Comparison of ENCODE assay signal across 8 cellular contexts in genomic region chr15:40565333-40566238, GRCh38. TPM values are rescaled to one million over a fixed set of nuclear protein-coding genes. Genes with fewer than 3 reads are reported as not detected.
DNase-seq lines count a peak whose midpoint lies in the region; ATAC-seq and TF ChIP-seq lines count a peak whose summit lies in the region.

No MANE protein-coding gene starts in this region.

- H3K79me2 ChIP-seq in ACC112 (ENCODE audit: control insufficient read depth, insufficient read depth, low read length, unreplicated experiment), result peaks cover 26% of the 10 kb centered on the region
- H3K79me2 ChIP-seq in mammary epithelial cell (ENCODE audit: insufficient read depth, low read length), result peaks cover 54% of the 10 kb centered on the region

- peak overlapping the region; percentile 90 for H2AFZ ChIP-seq in ACC112 (ENCODE audit: low read length, unreplicated experiment)
- H2AFZ ChIP-seq in mammary epithelial cell (ENCODE audit: low read depth, low read length), result peak overlapping the region; percentile 97

- no peak overlapping the region for H3K9ac ChIP-seq in HUES48 (ENCODE audit: low read depth, low read length)
- H3K9ac ChIP-seq in mammary epithelial cell (ENCODE audit: insufficient read depth, low read length), result no peak overlapping the region
- H3K9ac ChIP-seq in mucosa of rectum (ENCODE audit: low read depth in 1 of 2, low read length in 2 of 2), result peak overlapping the region; percentile 97 to 98

- H3K27ac ChIP-seq in ACC112 (ENCODE audit: low read depth, low read length), result no peak overlapping the region
- peak overlapping the region; percentile 49 for H3K27ac ChIP-seq in HUES48 (ENCODE audit: low read depth, low read length)
- H3K27ac ChIP-seq in mammary epithelial cell (ENCODE audit: insufficient read depth, low read depth, low read length), result no peak overlapping the region
- H3K27ac ChIP-seq in mucosa of rectum (ENCODE audit: low read depth in 2 of 2, low read length in 2 of 2), result peak overlapping the region; percentile 76 to 96

- WGBS in mammary epithelial cell (ENCODE audit: low coverage, missing lambda C conversion rate), result 36% methylated on average over 20 of the region's 20 CpGs

- no peak for TF ChIP-seq CTCF in mammary epithelial cell (conservative IDR thresholded peaks at IDR 0.05 in 1 of 2, IDR thresholded peaks at IDR 0.05 in 1 of 2; ENCODE audit: extremely low read depth in 1 of 2, insufficient read depth in 1 of 2, low read depth in 1 of 2, low read length in 2 of 2)

- CTCF ChIA-PET in mammary epithelial cell (lab: Charles Lee; ENCODE audit: low non-redundant PET), result interaction anchor here (0.6 kb wide), 1 partner anchor 329 kb away, joined by 12 read pairs; the partner anchor contains the start of gene VPS18

- in situ Hi-C loops in mammary epithelial cell (cut with MboI; ENCODE audit: low sequenced_read_pairs in 2 of 2), result no loop called here

- no peaks in the 10 kb centered on the region for H3K36me3 ChIP-seq in ACC112 (ENCODE audit: insufficient read depth, low read length)
- H3K36me3 ChIP-seq in HUES48 (ENCODE audit: control insufficient read depth, insufficient read depth, low read length), result no peaks in the 10 kb centered on the region
- H3K36me3 ChIP-seq in mammary epithelial cell (ENCODE audit: insufficient read depth, low read length), result peaks cover 3% of the 10 kb centered on the region
- peaks cover 8 to 10% of the 10 kb centered on the region in 2 donors for H3K36me3 ChIP-seq in mucosa of rectum (ENCODE audit: control insufficient read depth in 2 of 2, insufficient read depth in 2 of 2, low read length in 2 of 2)

- ATAC-seq in HG03354 (IDR thresholded peaks at IDR 0.05; ENCODE audit: poor library complexity, severe bottlenecking, unreplicated experiment), result no peak

- no peaks in the 10 kb centered on the region for H4K20me1 ChIP-seq in mammary epithelial cell (ENCODE audit: insufficient read depth, low read length)

- H3K4me1 ChIP-seq in ACC112 (ENCODE audit: control insufficient read depth, insufficient read depth, low read length, unreplicated experiment), result peaks cover 10% of the 10 kb centered on the region
- peaks cover 16% of the 10 kb centered on the region for H3K4me1 ChIP-seq in HUES48 (ENCODE audit: control insufficient read depth, insufficient read depth, low read length)
- peaks cover 18% of the 10 kb centered on the region for H3K4me1 ChIP-seq in mammary epithelial cell (ENCODE audit: insufficient read depth, low read length)
- H3K4me1 ChIP-seq in mucosa of rectum (ENCODE audit: control insufficient read depth in 2 of 2, insufficient read depth in 2 of 2, low read length in 2 of 2), result peaks cover 12 to 18% of the 10 kb centered on the region in 2 donors

- intact Hi-C loops in mammary epithelial cell (cut with micrococcal nuclease), result loop anchor here (2.0 kb wide), 1 partner anchor 123 kb away; no protein-coding TSS in a partner anchor

- dilution Hi-C loops in mammary epithelial cell (cut with HindIII; ENCODE audit: low sequenced_read_pairs), result loop anchor here (5.0 kb wide), 1 partner anchor 63 kb away; no protein-coding TSS in a partner anchor

- H3K9me3 ChIP-seq in HUES48 (ENCODE audit: control insufficient read depth, insufficient read depth, low read length) (no peaks in the 10 kb centered on the region), mammary epithelial cell (replicated peaks; ENCODE audit: insufficient read depth, low read length) (no peaks in the 10 kb centered on the region), mucosa of rectum (ENCODE audit: control insufficient read depth in 2 of 2, low read length in 2 of 2) (no peaks in the 10 kb centered on the region)

- H3K27me3 ChIP-seq in ACC112 (ENCODE audit: insufficient read depth, low read length), result no peaks in the 10 kb centered on the region
- H3K27me3 ChIP-seq in HUES48 (ENCODE audit: control insufficient read depth, insufficient read depth, low read length), result no peaks in the 10 kb centered on the region
- H3K27me3 ChIP-seq in mammary epithelial cell (ENCODE audit: insufficient read depth, low read length), result no peaks in the 10 kb centered on the region
- H3K27me3 ChIP-seq in mucosa of rectum (ENCODE audit: control insufficient read depth in 2 of 2, insufficient read depth in 2 of 2, low read length in 2 of 2), result no peaks in the 10 kb centered on the region

- BruUV-seq in mammary epithelial cell (replicated peaks; lab: Mats Ljungman, UMichigan), result no TSS peak

- peak overlapping the region; percentile 77 for H3K4me2 ChIP-seq in mammary epithelial cell (ENCODE audit: insufficient read depth, low read depth, low read length)

- peak overlapping the region; percentile 89 for H3K4me3 ChIP-seq in ACC112 (ENCODE audit: low read depth, low read length)
- peak overlapping the region; percentile 83 for H3K4me3 ChIP-seq in HUES48 (ENCODE audit: low read depth, low read length)
- peak overlapping the region; percentile 34 to 42 (median 40) for H3K4me3 ChIP-seq in mammary epithelial cell (replicated peaks in 1 of 3; ENCODE audit: insufficient read depth in 1 of 3, low read depth in 2 of 3, low read length in 3 of 3)
- peak overlapping the region; percentile 98 for H3K4me3 ChIP-seq in mucosa of rectum (ENCODE audit: low read length in 2 of 2)

- no peak for DNase-seq in mammary epithelial cell
- no peak for DNase-seq in Ammon's horn (ENCODE audit: low spot score)
- no peak for DNase-seq in NK-92 treated with Interleukin-12 subunit alpha and Interleukin-12 subunit beta, amount 100 ng/mL, for 24 hours (lab: John Stamatoyannopoulos, UW)
- DNase-seq in stimulated activated CD4-positive, alpha-beta T cell treated with anti-CD3 and anti-CD28 coated beads, Interleukin-2, amount 100 ng/mL, for 48 hours, result no peak

RNA-seq across cellular contexts. Expression of gene CCDC32, which starts 0.7 kb away (rescaled TPM):
- 10 to 100 TPM; 17.3 to 25.8 TPM for total RNA-seq in mammary epithelial cell
- 13.2 TPM for polyA plus RNA-seq in mammary epithelial cell
- polyA minus RNA-seq in mammary epithelial cell, result 4.3 TPM

RNA-seq across cellular contexts. Expression of gene RPUSD2, which starts 3.5 kb away (rescaled TPM):
- total RNA-seq in mammary epithelial cell, result 10 to 100 TPM; 13.8 to 14.3 TPM
- 12.2 TPM for polyA plus RNA-seq in mammary epithelial cell
- 17.9 TPM for polyA minus RNA-seq in mammary epithelial cell

RNA-seq across cellular contexts. Expression of gene KNL1, which starts 28.5 kb away (rescaled TPM):
- total RNA-seq in mammary epithelial cell, result 10 to 100 TPM in 1 of 2 donors, 1 to 10 TPM in 1; 1.8 to 21.3 TPM
- 7.6 TPM for polyA plus RNA-seq in mammary epithelial cell
- polyA minus RNA-seq in mammary epithelial cell, result 16.9 TPM

Comparison
In these comparisons a context has a peak if more than half of its experiments do, and no peak if none do; other contexts are left out.
1. H3K27ac ChIP-seq: peak in HUES48 (single experiment) and mucosa of rectum (2 of 2); none in ACC112 (single experiment) and mammary epithelial cell (single experiment).
2. H3K4me3 ChIP-seq: peak in every context shown above with its lines; median percentile 98 in mucosa of rectum; 89 in ACC112; 83 in HUES48; 40 in mammary epithelial cell.
3. H3K9ac ChIP-seq: peak in mucosa of rectum (2 of 2); none in HUES48 (single experiment) and mammary epithelial cell (single experiment).